Comparison of ENCODE assay signal across 8 cellular contexts in the genomic region with DNA sequence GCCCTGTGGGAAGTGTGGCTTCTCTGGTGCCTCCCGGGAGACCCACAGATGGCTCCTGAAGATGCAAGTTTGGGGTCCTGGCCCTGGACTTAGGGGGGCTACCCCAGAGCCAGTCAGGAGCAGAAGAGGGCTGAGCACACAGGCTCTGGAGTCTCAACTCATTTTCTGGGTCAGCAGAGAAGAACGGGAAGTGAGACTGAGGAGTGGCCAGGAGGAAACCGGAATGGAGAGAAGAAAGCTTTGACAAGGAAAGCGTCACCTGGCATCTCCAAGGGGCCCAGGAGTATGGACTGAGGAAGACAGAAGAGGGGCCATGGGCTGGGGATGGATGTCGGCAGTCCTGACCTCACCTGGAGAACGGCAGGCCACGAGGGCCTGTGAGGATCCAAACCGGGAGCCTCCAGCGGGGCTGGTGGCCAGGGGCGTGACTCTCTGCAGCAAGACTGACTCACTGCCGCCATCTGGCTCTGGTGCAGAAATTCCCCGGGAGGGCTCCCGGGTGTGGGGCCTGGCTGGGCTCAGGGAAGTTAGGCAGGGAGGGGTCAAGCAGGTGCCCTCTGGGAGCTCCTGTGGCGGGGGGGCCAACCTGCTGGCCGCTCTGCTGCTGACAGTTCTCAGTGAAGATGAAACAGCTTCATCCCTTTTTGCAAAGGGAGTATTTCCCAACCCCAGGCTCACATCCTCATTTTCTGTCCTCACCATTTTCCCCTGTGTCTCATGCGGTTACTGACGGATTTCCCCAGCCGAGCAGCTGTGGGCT. TPM values are rescaled to one million over a fixed set of nuclear protein-coding genes. Genes with fewer than 3 reads are reported as not detected.
A peak's percentile ranks its signal among the peaks of the same experiment; 100 is the strongest.
DNase-seq lines count a peak whose midpoint lies in the region; ATAC-seq, FAIRE-seq and TF ChIP-seq lines count a peak whose summit lies in the region.
"Had no signal": no experiment of that assay in that cellular context is flagged by ENCODE, and none has a peak within 500 bp of the region (broad histone marks: within the 10 kb centered on the region; RNA-seq: fewer than 3 reads in every experiment).

No MANE protein-coding gene starts in this region.

- peak overlapping the region; percentile 41 for H3K4me2 ChIP-seq in keratinocyte (ENCODE audit: control insufficient read depth, extremely low read depth, insufficient read depth, low read depth, low read length)

- H3K9ac ChIP-seq in keratinocyte (ENCODE audit: control insufficient read depth, extremely low read depth, insufficient read depth, low read length): peak overlapping the region; percentile 66

- H3K27me3 ChIP-seq in adrenal gland (no peaks in the 10 kb centered on the region), keratinocyte (ENCODE audit: control insufficient read depth, extremely low read depth, insufficient read depth, low read length) (no peaks in the 10 kb centered on the region), suprapubic skin (no peaks in the 10 kb centered on the region)

- H3K27ac ChIP-seq in adrenal gland: peak overlapping the region in 4 of 5 donors; percentile 20 to 82 (median 64)
- peak overlapping the region; percentile 58 for H3K27ac ChIP-seq in keratinocyte (ENCODE audit: control insufficient read depth, insufficient read depth, low read length)
- peak overlapping the region; percentile 75 for H3K27ac ChIP-seq in suprapubic skin

- intact Hi-C loops in adrenal gland (cut with DNase I): no loop called here

- TF ChIP-seq CTCF in adrenal gland (IDR thresholded peaks at IDR 0.05) (peak in 1 of 6 experiments; percentile 9), keratinocyte (optimal IDR thresholded peaks at IDR 0.05 in 1 of 3, IDR thresholded peaks at IDR 0.05 in 1 of 3, conservative IDR thresholded peaks at IDR 0.05 in 1 of 3; ENCODE audit: extremely low read depth in 1 of 3, insufficient read depth in 2 of 3, low read length in 3 of 3) (peak; percentile 21 to 69 (median 54)), suprapubic skin (IDR thresholded peaks at IDR 0.05) (no peak)

- H3K36me3 ChIP-seq in adrenal gland (replicated peaks in 1 of 2) (peaks cover 0 to 58% of the 10 kb centered on the region in 2 donors), keratinocyte (ENCODE audit: control insufficient read depth in 2 of 2, extremely low read depth in 1 of 2, insufficient read depth in 2 of 2, low read length in 2 of 2) (peaks cover 14 to 28% of the 10 kb centered on the region in 2 experiments), suprapubic skin (peaks cover 64% of the 10 kb centered on the region)

- H2AFZ ChIP-seq in keratinocyte (ENCODE audit: control insufficient read depth, low read length): peak overlapping the region; percentile 73

- ATAC-seq in GM19324 (IDR thresholded peaks at IDR 0.05; ENCODE audit: low FRiP score, unreplicated experiment): no peak

- H3K4me3 ChIP-seq in adrenal gland (no peak overlapping the region), keratinocyte (ENCODE audit: control insufficient read depth in 2 of 3, extremely low read depth in 1 of 3, insufficient read depth in 2 of 3, low read depth in 1 of 3, low read length in 3 of 3) (no peak overlapping the region), suprapubic skin (no peak overlapping the region)

- no peak for TF ChIP-seq POLR2A in adrenal gland (IDR thresholded peaks at IDR 0.05)
- TF ChIP-seq POLR2A in suprapubic skin (IDR thresholded peaks at IDR 0.05): no peak

- H3K9me1 ChIP-seq in keratinocyte (ENCODE audit: control insufficient read depth, extremely low read depth, insufficient read depth, low read length): no peaks in the 10 kb centered on the region

- no peaks in the 10 kb centered on the region for H3K79me2 ChIP-seq in keratinocyte (ENCODE audit: control insufficient read depth, insufficient read depth, low read length)

- H3K9me3 ChIP-seq in adrenal gland (replicated peaks in 1 of 3) (no peaks in the 10 kb centered on the region), keratinocyte (ENCODE audit: control insufficient read depth, low read depth, low read length) (no peaks in the 10 kb centered on the region), suprapubic skin (no peaks in the 10 kb centered on the region)

- TF ChIP-seq EP300 in suprapubic skin (IDR thresholded peaks at IDR 0.05): no peak

- H3K4me1 ChIP-seq in adrenal gland (replicated peaks in 1 of 2) (no peaks in the 10 kb centered on the region), keratinocyte (ENCODE audit: control insufficient read depth, extremely low read depth, insufficient read depth, low read length) (peaks cover 11% of the 10 kb centered on the region), suprapubic skin (peaks cover 20% of the 10 kb centered on the region)

- dilution Hi-C loops in keratinocyte (cut with MboI; ENCODE audit: extremely low pct_ligation_motif_present, low sequenced_read_pairs): no loop called here

- DNase-seq in HuH-7 (ENCODE audit: low spot score) (peak; percentile 85), adrenal gland (peak in 3 of 7 donors; percentile 41 to 52 (median 49)), keratinocyte (ENCODE audit: low read depth, low spot score) (no peak), suprapubic skin (ENCODE audit: low spot score in 2 of 2) (no peak), kidney glomerular epithelial cell (lab: John Stamatoyannopoulos, UW) (no peak)
- DNase-seq in activated effector memory CD4-positive, alpha-beta T cell treated with Interleukin-2 at 50 U/mL for 16 hours: no peak
- DNase-seq: HCEC 1CT had no signal

- FAIRE-seq in keratinocyte (lab: Jason Lieb, UNC): no peak

- 62 to 92% (median 67%) methylated on average over 8 to 18 of the region's 18 CpGs for WGBS in adrenal gland, 4 donors
- 61% methylated on average over 15 of the region's 18 CpGs for WGBS in suprapubic skin

- no peaks in the 10 kb centered on the region for H4K20me1 ChIP-seq in keratinocyte (ENCODE audit: control insufficient read depth, extremely low read depth, insufficient read depth, low read length)

RNA-seq across cellular contexts. Expression of gene DAGLB, which starts 23.6 kb away (rescaled TPM):
- 10 to 100 TPM; 23.2 to 56.7 (median 43.9) TPM for total RNA-seq in adrenal gland
- polyA plus RNA-seq in adrenal gland: 10 to 100 TPM; 19.8 to 32.4 (median 28.3) TPM
- polyA plus RNA-seq in keratinocyte: 15.5 to 29.7 TPM (median 20.8 TPM) in 3 replicates
- polyA plus RNA-seq in keratinocyte (2011; ENCODE audit: low read depth): 24.8 TPM
- polyA plus RNA-seq in keratinocyte (2011; cell fraction: cytosol; rRNA removed): 7.7 and 7.9 TPM in 2 replicates
- polyA plus RNA-seq in keratinocyte (2011; cell fraction: nucleus; rRNA removed): 59.6 and 61.5 TPM in 2 replicates
- polyA plus RNA-seq in keratinocyte (2012; ENCODE audit: low replicate concordance): 13.1 and 32.3 TPM in 2 replicates
- 34.8 to 51.1 TPM (median 41.2 TPM) in 3 replicates for polyA minus RNA-seq in keratinocyte
- polyA minus RNA-seq in keratinocyte (2011; cell fraction: cytosol; rRNA and poly(A)+ RNA removed): 20.7 TPM
- 53.1 and 91.4 TPM in 2 replicates for polyA minus RNA-seq in keratinocyte (2011; cell fraction: nucleus; rRNA and poly(A)+ RNA removed)
- 10 to 100 TPM; 19.0 to 61.2 (median 22.0) TPM for total RNA-seq in suprapubic skin

RNA-seq across cellular contexts. Expression of gene RAC1, which starts 49.8 kb away (rescaled TPM):
- total RNA-seq in adrenal gland (100 to 1,000 TPM; 129 to 243 (median 188) TPM), suprapubic skin (100 to 1,000 TPM; 217 to 293 (median 253) TPM)
- polyA plus RNA-seq in adrenal gland (100 to 1,000 TPM; 208 to 397 (median 296) TPM), keratinocyte (346 to 659 TPM (median 493 TPM) in 3 replicates)
- 140 TPM for polyA plus RNA-seq in keratinocyte (2011; ENCODE audit: low read depth)
- polyA plus RNA-seq in keratinocyte (2011; cell fraction: cytosol; rRNA removed): 508 and 578 TPM in 2 replicates
- polyA plus RNA-seq in keratinocyte (2011; cell fraction: nucleus; rRNA removed): 330 and 385 TPM in 2 replicates
- polyA plus RNA-seq in keratinocyte (2012; ENCODE audit: low replicate concordance): 351 and 430 TPM in 2 replicates
- 134 to 352 TPM (median 344 TPM) in 3 replicates for polyA minus RNA-seq in keratinocyte
- 249 TPM for polyA minus RNA-seq in keratinocyte (2011; cell fraction: cytosol; rRNA and poly(A)+ RNA removed)
- 49.1 and 95.7 TPM in 2 replicates for polyA minus RNA-seq in keratinocyte (2011; cell fraction: nucleus; rRNA and poly(A)+ RNA removed)

RNA-seq across cellular contexts. Expression of gene KDELR2, which starts 59.8 kb away (rescaled TPM):
- 100 to 1,000 TPM in 2 of 8 donors, 10 to 100 TPM in 6; 48.2 to 210 (median 91.9) TPM for total RNA-seq in adrenal gland
- 100 to 1,000 TPM in 1 of 3 donors, 10 to 100 TPM in 2; 48.1 to 168 (median 55.0) TPM for polyA plus RNA-seq in adrenal gland
- polyA plus RNA-seq in keratinocyte: 89.2 to 154 TPM (median 145 TPM) in 3 replicates
- 86.1 TPM for polyA plus RNA-seq in keratinocyte (2011; ENCODE audit: low read depth)
- polyA plus RNA-seq in keratinocyte (2011; cell fraction: cytosol; rRNA removed): 108 and 144 TPM in 2 replicates
- 74.9 and 80.3 TPM in 2 replicates for polyA plus RNA-seq in keratinocyte (2011; cell fraction: nucleus; rRNA removed)
- polyA plus RNA-seq in keratinocyte (2012; ENCODE audit: low replicate concordance): 66.0 and 110 TPM in 2 replicates
- 101 to 126 TPM (median 103 TPM) in 3 replicates for polyA minus RNA-seq in keratinocyte
- 73.5 TPM for polyA minus RNA-seq in keratinocyte (2011; cell fraction: cytosol; rRNA and poly(A)+ RNA removed)
- polyA minus RNA-seq in keratinocyte (2011; cell fraction: nucleus; rRNA and poly(A)+ RNA removed): 24.8 and 38.6 TPM in 2 replicates
- total RNA-seq in suprapubic skin: 10 to 100 TPM; 62.4 to 70.5 (median 68.9) TPM

Comparison
In these comparisons a context has a peak if more than half of its experiments do, and no peak if none do; other contexts are left out.
1. CTCF ChIP-seq: peak in keratinocyte (3 of 3); none in suprapubic skin (0 of 2).
2. Peak in every context shown above with its lines, with median percentiles within 50 percentile points of each other: H3K27ac ChIP-seq.